Comparison of ENCODE assay signal across 1 cellular context in the genomic region with DNA sequence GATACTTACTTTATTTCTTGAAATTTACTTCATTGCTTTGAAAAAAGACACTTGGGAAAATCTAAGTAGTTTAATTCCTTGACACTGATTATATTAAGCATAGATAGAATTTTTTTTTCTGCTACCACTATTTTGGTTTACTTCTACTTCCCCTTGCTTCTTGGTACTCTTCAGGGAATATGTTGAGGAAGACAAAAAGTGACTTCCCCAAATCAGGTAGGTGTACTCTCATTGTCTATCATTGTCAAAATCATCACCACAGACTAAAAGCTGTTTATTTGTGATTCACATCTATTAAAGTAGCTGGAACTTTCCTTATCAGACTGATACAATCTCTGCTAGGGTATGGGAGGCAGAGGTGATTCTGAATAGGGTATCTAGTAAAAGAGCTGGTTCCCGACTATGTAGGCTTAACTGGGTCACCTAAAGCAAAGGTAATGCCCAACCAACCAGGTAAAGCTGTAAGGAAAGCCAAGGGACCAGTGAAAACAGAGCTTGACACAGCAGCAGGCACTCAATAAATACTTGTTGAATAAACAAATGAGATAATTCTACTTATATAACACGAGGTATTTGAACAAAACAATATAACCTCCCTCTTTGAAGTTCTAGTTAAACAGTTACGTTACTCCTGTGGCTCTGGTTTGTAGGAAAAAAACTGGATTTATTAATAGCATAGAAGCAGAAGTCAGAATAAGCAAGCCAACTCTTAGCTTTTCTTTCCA.
TF ChIP-seq lines count a peak whose summit lies in the region.

No MANE protein-coding gene starts in this region.

TF ChIP-seq in GM23338, 12 proteins besides CTCF, POLR2A, EP300 and RAD21 (continued from another document):
- TF ChIP-seq, protein P1, sequence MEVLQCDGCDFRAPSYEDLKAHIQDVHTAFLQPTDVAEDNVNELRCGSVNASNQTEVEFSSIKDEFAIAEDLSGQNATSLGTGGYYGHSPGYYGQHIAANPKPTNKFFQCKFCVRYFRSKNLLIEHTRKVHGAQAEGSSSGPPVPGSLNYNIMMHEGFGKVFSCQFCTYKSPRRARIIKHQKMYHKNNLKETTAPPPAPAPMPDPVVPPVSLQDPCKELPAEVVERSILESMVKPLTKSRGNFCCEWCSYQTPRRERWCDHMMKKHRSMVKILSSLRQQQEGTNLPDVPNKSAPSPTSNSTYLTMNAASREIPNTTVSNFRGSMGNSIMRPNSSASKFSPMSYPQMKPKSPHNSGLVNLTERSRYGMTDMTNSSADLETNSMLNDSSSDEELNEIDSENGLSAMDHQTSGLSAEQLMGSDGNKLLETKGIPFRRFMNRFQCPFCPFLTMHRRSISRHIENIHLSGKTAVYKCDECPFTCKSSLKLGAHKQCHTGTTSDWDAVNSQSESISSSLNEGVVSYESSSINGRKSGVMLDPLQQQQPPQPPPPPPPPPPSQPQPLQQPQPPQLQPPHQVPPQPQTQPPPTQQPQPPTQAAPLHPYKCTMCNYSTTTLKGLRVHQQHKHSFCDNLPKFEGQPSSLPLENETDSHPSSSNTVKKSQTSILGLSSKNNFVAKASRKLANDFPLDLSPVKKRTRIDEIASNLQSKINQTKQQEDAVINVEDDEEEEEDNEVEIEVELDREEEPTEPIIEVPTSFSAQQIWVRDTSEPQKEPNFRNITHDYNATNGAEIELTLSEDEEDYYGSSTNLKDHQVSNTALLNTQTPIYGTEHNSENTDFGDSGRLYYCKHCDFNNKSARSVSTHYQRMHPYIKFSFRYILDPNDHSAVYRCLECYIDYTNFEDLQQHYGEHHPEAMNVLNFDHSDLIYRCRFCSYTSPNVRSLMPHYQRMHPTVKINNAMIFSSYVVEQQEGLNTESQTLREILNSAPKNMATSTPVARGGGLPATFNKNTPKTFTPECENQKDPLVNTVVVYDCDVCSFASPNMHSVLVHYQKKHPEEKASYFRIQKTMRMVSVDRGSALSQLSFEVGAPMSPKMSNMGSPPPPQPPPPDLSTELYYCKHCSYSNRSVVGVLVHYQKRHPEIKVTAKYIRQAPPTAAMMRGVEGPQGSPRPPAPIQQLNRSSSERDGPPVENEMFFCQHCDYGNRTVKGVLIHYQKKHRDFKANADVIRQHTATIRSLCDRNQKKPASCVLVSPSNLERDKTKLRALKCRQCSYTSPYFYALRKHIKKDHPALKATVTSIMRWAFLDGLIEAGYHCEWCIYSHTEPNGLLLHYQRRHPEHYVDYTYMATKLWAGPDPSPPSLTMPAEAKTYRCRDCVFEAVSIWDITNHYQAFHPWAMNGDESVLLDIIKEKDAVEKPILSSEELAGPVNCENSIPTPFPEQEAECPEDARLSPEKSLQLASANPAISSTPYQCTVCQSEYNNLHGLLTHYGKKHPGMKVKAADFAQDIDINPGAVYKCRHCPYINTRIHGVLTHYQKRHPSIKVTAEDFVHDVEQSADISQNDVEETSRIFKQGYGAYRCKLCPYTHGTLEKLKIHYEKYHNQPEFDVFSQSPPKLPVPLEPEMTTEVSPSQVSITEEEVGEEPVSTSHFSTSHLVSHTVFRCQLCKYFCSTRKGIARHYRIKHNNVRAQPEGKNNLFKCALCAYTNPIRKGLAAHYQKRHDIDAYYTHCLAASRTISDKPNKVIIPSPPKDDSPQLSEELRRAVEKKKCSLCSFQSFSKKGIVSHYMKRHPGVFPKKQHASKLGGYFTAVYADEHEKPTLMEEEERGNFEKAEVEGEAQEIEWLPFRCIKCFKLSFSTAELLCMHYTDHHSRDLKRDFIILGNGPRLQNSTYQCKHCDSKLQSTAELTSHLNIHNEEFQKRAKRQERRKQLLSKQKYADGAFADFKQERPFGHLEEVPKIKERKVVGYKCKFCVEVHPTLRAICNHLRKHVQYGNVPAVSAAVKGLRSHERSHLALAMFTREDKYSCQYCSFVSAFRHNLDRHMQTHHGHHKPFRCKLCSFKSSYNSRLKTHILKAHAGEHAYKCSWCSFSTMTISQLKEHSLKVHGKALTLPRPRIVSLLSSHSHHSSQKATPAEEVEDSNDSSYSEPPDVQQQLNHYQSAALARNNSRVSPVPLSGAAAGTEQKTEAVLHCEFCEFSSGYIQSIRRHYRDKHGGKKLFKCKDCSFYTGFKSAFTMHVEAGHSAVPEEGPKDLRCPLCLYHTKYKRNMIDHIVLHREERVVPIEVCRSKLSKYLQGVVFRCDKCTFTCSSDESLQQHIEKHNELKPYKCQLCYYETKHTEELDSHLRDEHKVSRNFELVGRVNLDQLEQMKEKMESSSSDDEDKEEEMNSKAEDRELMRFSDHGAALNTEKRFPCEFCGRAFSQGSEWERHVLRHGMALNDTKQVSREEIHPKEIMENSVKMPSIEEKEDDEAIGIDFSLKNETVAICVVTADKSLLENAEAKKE (CRISPR knock-in tag; IDR thresholded peaks at IDR 0.05) = no peak
- TF ChIP-seq CREB1 (CRISPR knock-in tag; IDR thresholded peaks at IDR 0.05; ENCODE audit: low read depth) (no peak), JUNB (IDR thresholded peaks at IDR 0.05; ENCODE audit: unreplicated experiment) (no peak), EZH2 (IDR thresholded peaks at IDR 0.05; ENCODE audit: low read depth, unreplicated experiment) (no peak), NANOG (IDR thresholded peaks at IDR 0.05; ENCODE audit: borderline replicate concordance) (no peak), EZH2phosphoT487 (IDR thresholded peaks at IDR 0.05; ENCODE audit: unreplicated experiment) (no peak)
- TF ChIP-seq, protein P2, sequence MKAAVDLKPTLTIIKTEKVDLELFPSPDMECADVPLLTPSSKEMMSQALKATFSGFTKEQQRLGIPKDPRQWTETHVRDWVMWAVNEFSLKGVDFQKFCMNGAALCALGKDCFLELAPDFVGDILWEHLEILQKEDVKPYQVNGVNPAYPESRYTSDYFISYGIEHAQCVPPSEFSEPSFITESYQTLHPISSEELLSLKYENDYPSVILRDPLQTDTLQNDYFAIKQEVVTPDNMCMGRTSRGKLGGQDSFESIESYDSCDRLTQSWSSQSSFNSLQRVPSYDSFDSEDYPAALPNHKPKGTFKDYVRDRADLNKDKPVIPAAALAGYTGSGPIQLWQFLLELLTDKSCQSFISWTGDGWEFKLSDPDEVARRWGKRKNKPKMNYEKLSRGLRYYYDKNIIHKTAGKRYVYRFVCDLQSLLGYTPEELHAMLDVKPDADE (IDR thresholded peaks at IDR 0.05) = no peak
